ENCODE assay signal across 8 cellular contexts in genomic region chr6:62286470-62286843, GRCh38. TPM values are rescaled to one million over a fixed set of nuclear protein-coding genes. Genes with fewer than 3 reads are reported as not detected.
DNase-seq lines count a peak whose midpoint lies in the region; TF ChIP-seq lines count a peak whose summit lies in the region.

No MANE protein-coding gene starts in this region.

- peak overlapping the region; percentile 60 for H3K4me3 Mint-ChIP-seq in activated naive CD8-positive, alpha-beta T cell treated with anti-CD3 and anti-CD28 coated beads for 36 hours
- H3K4me3 Mint-ChIP-seq in nephron (peak overlapping the region; percentile 81 to 89 (median 85)), HFFc6 (no peak overlapping the region)

- no peak for TF ChIP-seq CTCF in GM12865 (IDR thresholded peaks at IDR 0.05; ENCODE audit: insufficient read depth, low read depth, low read length, missing control alignments)
- no peak for TF ChIP-seq CTCF in nephron (IDR thresholded peaks at IDR 0.05; ENCODE audit: unreplicated experiment in 3 of 3)
- TF ChIP-seq CTCF in HFFc6 (IDR thresholded peaks at IDR 0.05), result no peak
- TF ChIP-seq CTCF in tibial artery (IDR thresholded peaks at IDR 0.05), result no peak

- H3K4me1 Mint-ChIP-seq in activated naive CD8-positive, alpha-beta T cell treated with anti-CD3 and anti-CD28 coated beads for 36 hours, result no peaks in the 10 kb centered on the region
- H3K4me1 Mint-ChIP-seq in nephron, result peaks cover 16% of the 10 kb centered on the region
- no peaks in the 10 kb centered on the region for H3K4me1 Mint-ChIP-seq in HFFc6 (ENCODE audit: low read depth)

- H3K4me3 ChIP-seq in GM12865 (ENCODE audit: low read depth, low read length), result peak overlapping the region; percentile 4; the same call in 1 of the 2 replicates
- peak overlapping the region; percentile 84 for H3K4me3 ChIP-seq in H7 (ENCODE audit: insufficient read depth, low read depth, low read length)
- peak overlapping the region in 1 of 2 donors; percentile 46 for H3K4me3 ChIP-seq in tibial artery

- intact Hi-C loops in tibial artery (cut with DNase I; ENCODE audit: low total_unique reads), result no loop called here

- H3K27ac ChIP-seq in tibial artery, result no peak overlapping the region

- no peaks in the 10 kb centered on the region for H3K9me3 Mint-ChIP-seq in activated naive CD8-positive, alpha-beta T cell treated with anti-CD3 and anti-CD28 coated beads for 36 hours
- H3K9me3 Mint-ChIP-seq in nephron, result no peaks in the 10 kb centered on the region
- peaks cover 9% of the 10 kb centered on the region; the same call in 1 of the 2 replicates for H3K9me3 Mint-ChIP-seq in HFFc6

- H3K36me3 Mint-ChIP-seq in activated naive CD8-positive, alpha-beta T cell treated with anti-CD3 and anti-CD28 coated beads for 36 hours, result no peaks in the 10 kb centered on the region
- H3K36me3 Mint-ChIP-seq in nephron (ENCODE audit: low read depth) (no peaks in the 10 kb centered on the region), HFFc6 (ENCODE audit: low read depth) (no peaks in the 10 kb centered on the region)

- H3K27me3 ChIP-seq in H7 (ENCODE audit: control insufficient read depth, insufficient read depth, low read length), result peaks cover 17% of the 10 kb centered on the region
- H3K27me3 ChIP-seq in tibial artery, result peaks cover 0 to 14% of the 10 kb centered on the region in 2 donors

- peaks cover 27% of the 10 kb centered on the region for H3K27me3 Mint-ChIP-seq in activated naive CD8-positive, alpha-beta T cell treated with anti-CD3 and anti-CD28 coated beads for 36 hours
- peaks cover 35% of the 10 kb centered on the region for H3K27me3 Mint-ChIP-seq in nephron (ENCODE audit: low read depth)
- no peaks in the 10 kb centered on the region; the same call in 1 of the 2 replicates for H3K27me3 Mint-ChIP-seq in HFFc6 (ENCODE audit: insufficient read depth)

- H3K36me3 ChIP-seq in H7 (replicated peaks; ENCODE audit: control insufficient read depth, insufficient read depth, low read length) (no peaks in the 10 kb centered on the region), tibial artery (no peaks in the 10 kb centered on the region)

- no peak for DNase-seq in GM12865 (ENCODE audit: low read depth)
- DNase-seq in H7, result no peak
- no peak for DNase-seq in activated naive CD8-positive, alpha-beta T cell treated with anti-CD3 and anti-CD28 coated beads for 36 hours
- DNase-seq in activated gamma-delta T cell treated with Interleukin-2 at 50 U/mL for 16 hours, result no peak
- DNase-seq in HFFc6, result no peak
- DNase-seq in DMS79 (lab: John Stamatoyannopoulos, UW), result no peak
- no peak for DNase-seq in tibial artery

- H3K4me1 ChIP-seq in tibial artery, result peaks cover 0 to 15% (median 10%) of the 10 kb centered on the region in 4 donors

- no peak overlapping the region for H3K27ac Mint-ChIP-seq in activated naive CD8-positive, alpha-beta T cell treated with anti-CD3 and anti-CD28 coated beads for 36 hours
- peak overlapping the region in 2 of 3 experiments; percentile 6 to 50 for H3K27ac Mint-ChIP-seq in nephron
- H3K27ac Mint-ChIP-seq in HFFc6, result no peak overlapping the region

- H3K9me3 ChIP-seq in tibial artery, result no peaks in the 10 kb centered on the region

RNA-seq across cellular contexts. Expression of gene KHDRBS2, which starts 0.4 kb away (rescaled TPM):
- 3.7 and 6.3 TPM in 2 replicates for total RNA-seq in H7 (2014; rRNA removed; shearing (Covaris generic))
- total RNA-seq in activated naive CD8-positive, alpha-beta T cell treated with anti-CD3 and anti-CD28 coated beads for 36 hours, result not detected
- total RNA-seq in HFFc6 (2021; fragmentation: NEBNext Ultra II Directional; extraction: Animal tissue kit (Norgen Biotek cat#: 25700)), result not detected

Comparison
In these comparisons a context has a peak if more than half of its experiments do, and no peak if none do; other contexts are left out.
1. H3K27ac Mint-ChIP-seq: peak in nephron (2 of 3); none in activated naive CD8-positive, alpha-beta T cell treated with anti-CD3 and anti-CD28 coated beads for 36 hours (single experiment) and HFFc6 (single experiment).